27 cellular contexts compared by ENCODE assay signal in genomic region chr20:55513966-55514365, GRCh38.
"Had no signal": no experiment of that assay in that cellular context is flagged by ENCODE, and none has a peak within 500 bp of the region (broad histone marks: within the 10 kb centered on the region; RNA-seq: fewer than 3 reads in every experiment).

No MANE protein-coding gene starts in this region.

- H3K27ac ChIP-seq: ascending aorta, breast epithelium had no signal

- H3K27me3 Mint-ChIP-seq: activated CD4-positive, alpha-beta memory T cell treated with anti-CD3 and anti-CD28 coated beads, Interleukin-2, amount 10 ng/mL, durations not matched to agents 7 days and 5 days; activated CD4-positive, alpha-beta T cell treated with anti-CD3 and anti-CD28 coated beads, Interleukin-2, amount 10 ng/mL, durations not matched to agents 7 days and 5 days; activated naive CD4-positive, alpha-beta T cell treated with anti-CD3 and anti-CD28 coated beads, Interleukin-2, amount 10 ng/mL, durations not matched to agents 7 days and 5 days; activated naive CD8-positive, alpha-beta T cell treated with anti-CD3 and anti-CD28 coated beads, Interleukin-2, amount 10 ng/mL, durations not matched to agents 7 days and 5 days; activated T-cell treated with anti-CD3 and anti-CD28 coated beads, Interleukin-2, amount 50 U/mL, for 24 hours; central memory CD8-positive, alpha-beta T cell; effector memory CD8-positive, alpha-beta T cell had no signal

- H3K27me3 ChIP-seq: ascending aorta, breast epithelium had no signal

- H3K4me3 Mint-ChIP-seq: activated CD4-positive, alpha-beta memory T cell treated with anti-CD3 and anti-CD28 coated beads, Interleukin-2, amount 10 ng/mL, durations not matched to agents 7 days and 5 days; activated CD4-positive, alpha-beta T cell treated with anti-CD3 and anti-CD28 coated beads, Interleukin-2, amount 10 ng/mL, durations not matched to agents 7 days and 5 days; activated naive CD4-positive, alpha-beta T cell treated with anti-CD3 and anti-CD28 coated beads, Interleukin-2, amount 10 ng/mL, durations not matched to agents 7 days and 5 days; activated naive CD8-positive, alpha-beta T cell treated with anti-CD3 and anti-CD28 coated beads, Interleukin-2, amount 10 ng/mL, durations not matched to agents 7 days and 5 days; activated T-cell treated with anti-CD3 and anti-CD28 coated beads, Interleukin-2, amount 50 U/mL, for 24 hours; activated T-cell treated with anti-CD3 and anti-CD28 coated beads, Interleukin-2, amount 50 U/mL, for 72 hours; brain; central memory CD8-positive, alpha-beta T cell; effector memory CD8-positive, alpha-beta T cell; WTC11 had no signal

- H3K36me3 Mint-ChIP-seq: activated naive CD4-positive, alpha-beta T cell treated with anti-CD3 and anti-CD28 coated beads, Interleukin-2, amount 10 ng/mL, durations not matched to agents 7 days and 5 days; activated naive CD4-positive, alpha-beta T cell treated with anti-CD3 and anti-CD28 coated beads, Interleukin-2, amount 50 U/mL, for 72 hours; activated naive CD8-positive, alpha-beta T cell treated with anti-CD3 and anti-CD28 coated beads, Interleukin-2, amount 10 ng/mL, durations not matched to agents 7 days and 5 days; brain had no signal

- H3K27ac Mint-ChIP-seq: activated CD4-positive, alpha-beta memory T cell treated with anti-CD3 and anti-CD28 coated beads, Interleukin-2, amount 10 ng/mL, durations not matched to agents 7 days and 5 days; activated CD4-positive, alpha-beta T cell treated with anti-CD3 and anti-CD28 coated beads, Interleukin-2, amount 10 ng/mL, durations not matched to agents 7 days and 5 days; activated naive CD4-positive, alpha-beta T cell treated with anti-CD3 and anti-CD28 coated beads, Interleukin-2, amount 10 ng/mL, durations not matched to agents 7 days and 5 days; activated naive CD4-positive, alpha-beta T cell treated with anti-CD3 and anti-CD28 coated beads, Interleukin-2, amount 50 U/mL, for 72 hours; activated naive CD8-positive, alpha-beta T cell treated with anti-CD3 and anti-CD28 coated beads, Interleukin-2, amount 10 ng/mL, durations not matched to agents 7 days and 5 days; activated T-cell treated with anti-CD3 and anti-CD28 coated beads, Interleukin-2, amount 50 U/mL, for 24 hours; activated T-cell treated with anti-CD3 and anti-CD28 coated beads, Interleukin-2, amount 50 U/mL, for 72 hours; brain; effector memory CD8-positive, alpha-beta T cell; WTC11 had no signal

- H3K36me3 ChIP-seq: ascending aorta, breast epithelium had no signal

- H3K4me3 ChIP-seq: ascending aorta, breast epithelium had no signal

- ATAC-seq: activated naive CD4-positive, alpha-beta T cell treated with anti-CD3 and anti-CD28 coated beads, Interleukin-2, amount 50 U/mL, for 72 hours; activated T-cell treated with anti-CD3 and anti-CD28 coated beads, Interleukin-2, amount 50 U/mL, for 72 hours; effector memory CD8-positive, alpha-beta T cell; esophagus mucosa; WTC11 had no signal

- H3K4me1 Mint-ChIP-seq: activated CD4-positive, alpha-beta memory T cell treated with anti-CD3 and anti-CD28 coated beads, Interleukin-2, amount 10 ng/mL, durations not matched to agents 7 days and 5 days; activated CD4-positive, alpha-beta T cell treated with anti-CD3 and anti-CD28 coated beads, Interleukin-2, amount 10 ng/mL, durations not matched to agents 7 days and 5 days; activated naive CD4-positive, alpha-beta T cell treated with anti-CD3 and anti-CD28 coated beads, Interleukin-2, amount 10 ng/mL, durations not matched to agents 7 days and 5 days; activated naive CD8-positive, alpha-beta T cell treated with anti-CD3 and anti-CD28 coated beads, Interleukin-2, amount 10 ng/mL, durations not matched to agents 7 days and 5 days; central memory CD8-positive, alpha-beta T cell; WTC11 had no signal

- H3K9me3 ChIP-seq: ascending aorta, breast epithelium had no signal

- DNase-seq: activated CD4-positive, alpha-beta memory T cell treated with anti-CD3 and anti-CD28 coated beads, Interleukin-2, amount 10 ng/mL, durations not matched to agents 7 days and 5 days; activated CD4-positive, alpha-beta T cell treated with anti-CD3 and anti-CD28 coated beads for 1 hour; activated CD4-positive, alpha-beta T cell treated with anti-CD3 and anti-CD28 coated beads for 4 hours; activated CD4-positive, alpha-beta T cell treated with anti-CD3 and anti-CD28 coated beads, Interleukin-2, amount 10 ng/mL, durations not matched to agents 7 days and 5 days; activated CD4-positive, alpha-beta T cell treated with anti-CD3 and anti-CD28 coated beads, Interleukin-2, amount 50 U/mL, for 4 hours; activated CD8-positive, alpha-beta memory T cell treated with anti-CD3 and anti-CD28 coated beads, Interleukin-2, amount 50 U/mL, for 48 hours; activated gamma-delta T cell; activated naive CD4-positive, alpha-beta T cell; activated naive CD4-positive, alpha-beta T cell treated with anti-CD3 and anti-CD28 coated beads, Interleukin-2, amount 10 ng/mL, durations not matched to agents 7 days and 5 days; activated naive CD8-positive, alpha-beta T cell treated with anti-CD3 and anti-CD28 coated beads, Interleukin-2, amount 10 ng/mL, durations not matched to agents 7 days and 5 days; activated T-cell treated with anti-CD3 and anti-CD28 coated beads for 4 hours; activated T-cell treated with anti-CD3 and anti-CD28 coated beads, Interleukin-2, amount 50 U/mL, for 24 hours; activated T-cell treated with anti-CD3 and anti-CD28 coated beads, Interleukin-2, amount 50 U/mL, for 72 hours; cortex of kidney; dermis blood vessel endothelial cell; effector CD4-positive, alpha-beta T cell; effector memory CD8-positive, alpha-beta T cell; foreskin fibroblast; head of caudate nucleus; T-helper 2 cell had no signal

- H3K4me1 ChIP-seq: ascending aorta, breast epithelium had no signal
